Comparison of ENCODE assay signal across 1 cellular context in the genomic region with DNA sequence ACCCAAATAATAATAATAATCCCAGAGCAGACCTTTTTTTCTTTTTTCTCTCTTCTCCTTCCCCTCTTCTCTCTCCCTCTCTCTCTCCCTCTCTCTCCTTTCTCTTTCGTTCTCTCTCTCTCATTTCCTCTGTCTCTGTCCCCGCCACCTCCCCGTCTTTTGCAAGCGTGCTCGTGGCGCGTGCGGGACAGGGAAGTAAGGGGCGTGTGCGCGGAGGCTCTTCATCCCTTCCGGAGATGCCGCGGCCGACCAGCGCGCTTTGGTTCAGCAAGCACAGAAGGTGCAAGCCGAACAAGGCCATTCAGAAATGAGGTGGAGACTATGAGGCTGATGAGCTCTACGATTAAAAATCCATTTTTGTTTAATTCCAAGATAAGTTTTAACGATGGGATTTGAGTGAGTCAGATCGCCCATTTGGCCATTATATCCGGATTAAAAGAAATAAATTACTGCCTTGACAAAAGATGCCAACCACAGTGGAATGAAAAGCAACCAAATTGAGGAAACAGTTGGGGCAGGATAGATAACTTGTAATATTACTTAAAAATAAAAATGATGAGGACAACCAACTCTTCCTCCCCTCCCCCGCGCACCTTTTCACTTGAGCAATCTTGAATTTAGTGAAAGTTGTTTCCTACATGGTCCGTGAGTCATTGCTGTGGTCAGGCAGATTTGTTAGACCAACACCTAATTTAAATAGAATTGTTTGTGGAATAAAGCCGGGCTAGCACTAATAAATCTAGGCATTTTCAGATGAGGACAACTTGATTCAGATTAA.
TF ChIP-seq lines count a peak whose summit lies in the region.

No MANE protein-coding gene starts in this region.

TF ChIP-seq in H1, 55 proteins besides CTCF, POLR2A, EP300 and RAD21:
- TF ChIP-seq, protein P1, sequence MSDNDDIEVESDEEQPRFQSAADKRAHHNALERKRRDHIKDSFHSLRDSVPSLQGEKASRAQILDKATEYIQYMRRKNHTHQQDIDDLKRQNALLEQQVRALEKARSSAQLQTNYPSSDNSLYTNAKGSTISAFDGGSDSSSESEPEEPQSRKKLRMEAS (IDR thresholded peaks at IDR 0.05): peak; percentile 65; the same call in 1 of the 2 replicates
- TF ChIP-seq SUZ12 (IDR thresholded peaks at IDR 0.05; ENCODE audit: low read length): 0 out of 2 replicates have a peak, but pooled peaks have one; percentile 7
- TF ChIP-seq, protein P2, sequence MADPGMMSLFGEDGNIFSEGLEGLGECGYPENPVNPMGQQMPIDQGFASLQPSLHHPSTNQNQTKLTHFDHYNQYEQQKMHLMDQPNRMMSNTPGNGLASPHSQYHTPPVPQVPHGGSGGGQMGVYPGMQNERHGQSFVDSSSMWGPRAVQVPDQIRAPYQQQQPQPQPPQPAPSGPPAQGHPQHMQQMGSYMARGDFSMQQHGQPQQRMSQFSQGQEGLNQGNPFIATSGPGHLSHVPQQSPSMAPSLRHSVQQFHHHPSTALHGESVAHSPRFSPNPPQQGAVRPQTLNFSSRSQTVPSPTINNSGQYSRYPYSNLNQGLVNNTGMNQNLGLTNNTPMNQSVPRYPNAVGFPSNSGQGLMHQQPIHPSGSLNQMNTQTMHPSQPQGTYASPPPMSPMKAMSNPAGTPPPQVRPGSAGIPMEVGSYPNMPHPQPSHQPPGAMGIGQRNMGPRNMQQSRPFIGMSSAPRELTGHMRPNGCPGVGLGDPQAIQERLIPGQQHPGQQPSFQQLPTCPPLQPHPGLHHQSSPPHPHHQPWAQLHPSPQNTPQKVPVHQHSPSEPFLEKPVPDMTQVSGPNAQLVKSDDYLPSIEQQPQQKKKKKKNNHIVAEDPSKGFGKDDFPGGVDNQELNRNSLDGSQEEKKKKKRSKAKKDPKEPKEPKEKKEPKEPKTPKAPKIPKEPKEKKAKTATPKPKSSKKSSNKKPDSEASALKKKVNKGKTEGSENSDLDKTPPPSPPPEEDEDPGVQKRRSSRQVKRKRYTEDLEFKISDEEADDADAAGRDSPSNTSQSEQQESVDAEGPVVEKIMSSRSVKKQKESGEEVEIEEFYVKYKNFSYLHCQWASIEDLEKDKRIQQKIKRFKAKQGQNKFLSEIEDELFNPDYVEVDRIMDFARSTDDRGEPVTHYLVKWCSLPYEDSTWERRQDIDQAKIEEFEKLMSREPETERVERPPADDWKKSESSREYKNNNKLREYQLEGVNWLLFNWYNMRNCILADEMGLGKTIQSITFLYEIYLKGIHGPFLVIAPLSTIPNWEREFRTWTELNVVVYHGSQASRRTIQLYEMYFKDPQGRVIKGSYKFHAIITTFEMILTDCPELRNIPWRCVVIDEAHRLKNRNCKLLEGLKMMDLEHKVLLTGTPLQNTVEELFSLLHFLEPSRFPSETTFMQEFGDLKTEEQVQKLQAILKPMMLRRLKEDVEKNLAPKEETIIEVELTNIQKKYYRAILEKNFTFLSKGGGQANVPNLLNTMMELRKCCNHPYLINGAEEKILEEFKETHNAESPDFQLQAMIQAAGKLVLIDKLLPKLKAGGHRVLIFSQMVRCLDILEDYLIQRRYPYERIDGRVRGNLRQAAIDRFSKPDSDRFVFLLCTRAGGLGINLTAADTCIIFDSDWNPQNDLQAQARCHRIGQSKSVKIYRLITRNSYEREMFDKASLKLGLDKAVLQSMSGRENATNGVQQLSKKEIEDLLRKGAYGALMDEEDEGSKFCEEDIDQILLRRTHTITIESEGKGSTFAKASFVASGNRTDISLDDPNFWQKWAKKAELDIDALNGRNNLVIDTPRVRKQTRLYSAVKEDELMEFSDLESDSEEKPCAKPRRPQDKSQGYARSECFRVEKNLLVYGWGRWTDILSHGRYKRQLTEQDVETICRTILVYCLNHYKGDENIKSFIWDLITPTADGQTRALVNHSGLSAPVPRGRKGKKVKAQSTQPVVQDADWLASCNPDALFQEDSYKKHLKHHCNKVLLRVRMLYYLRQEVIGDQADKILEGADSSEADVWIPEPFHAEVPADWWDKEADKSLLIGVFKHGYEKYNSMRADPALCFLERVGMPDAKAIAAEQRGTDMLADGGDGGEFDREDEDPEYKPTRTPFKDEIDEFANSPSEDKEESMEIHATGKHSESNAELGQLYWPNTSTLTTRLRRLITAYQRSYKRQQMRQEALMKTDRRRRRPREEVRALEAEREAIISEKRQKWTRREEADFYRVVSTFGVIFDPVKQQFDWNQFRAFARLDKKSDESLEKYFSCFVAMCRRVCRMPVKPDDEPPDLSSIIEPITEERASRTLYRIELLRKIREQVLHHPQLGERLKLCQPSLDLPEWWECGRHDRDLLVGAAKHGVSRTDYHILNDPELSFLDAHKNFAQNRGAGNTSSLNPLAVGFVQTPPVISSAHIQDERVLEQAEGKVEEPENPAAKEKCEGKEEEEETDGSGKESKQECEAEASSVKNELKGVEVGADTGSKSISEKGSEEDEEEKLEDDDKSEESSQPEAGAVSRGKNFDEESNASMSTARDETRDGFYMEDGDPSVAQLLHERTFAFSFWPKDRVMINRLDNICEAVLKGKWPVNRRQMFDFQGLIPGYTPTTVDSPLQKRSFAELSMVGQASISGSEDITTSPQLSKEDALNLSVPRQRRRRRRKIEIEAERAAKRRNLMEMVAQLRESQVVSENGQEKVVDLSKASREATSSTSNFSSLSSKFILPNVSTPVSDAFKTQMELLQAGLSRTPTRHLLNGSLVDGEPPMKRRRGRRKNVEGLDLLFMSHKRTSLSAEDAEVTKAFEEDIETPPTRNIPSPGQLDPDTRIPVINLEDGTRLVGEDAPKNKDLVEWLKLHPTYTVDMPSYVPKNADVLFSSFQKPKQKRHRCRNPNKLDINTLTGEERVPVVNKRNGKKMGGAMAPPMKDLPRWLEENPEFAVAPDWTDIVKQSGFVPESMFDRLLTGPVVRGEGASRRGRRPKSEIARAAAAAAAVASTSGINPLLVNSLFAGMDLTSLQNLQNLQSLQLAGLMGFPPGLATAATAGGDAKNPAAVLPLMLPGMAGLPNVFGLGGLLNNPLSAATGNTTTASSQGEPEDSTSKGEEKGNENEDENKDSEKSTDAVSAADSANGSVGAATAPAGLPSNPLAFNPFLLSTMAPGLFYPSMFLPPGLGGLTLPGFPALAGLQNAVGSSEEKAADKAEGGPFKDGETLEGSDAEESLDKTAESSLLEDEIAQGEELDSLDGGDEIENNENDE (IDR thresholded peaks at IDR 0.05; ENCODE audit: insufficient replicate concordance, low read length): no peak
- no peak for TF ChIP-seq JUND (IDR thresholded peaks at IDR 0.05; ENCODE audit: low read length)
- TF ChIP-seq HDAC2 (IDR thresholded peaks at IDR 0.05; ENCODE audit: borderline replicate concordance in 1 of 2, low read depth in 2 of 2, low read length in 2 of 2): 0 out of 4 replicates have a peak, but pooled peaks of 1 of the 2 experiments have one; percentile 19
